ENCODE assay signal across 23 cellular contexts in genomic region chr20:24819331-24819965, GRCh38.
"Had no signal": no experiment of that assay in that cellular context is flagged by ENCODE, and none has a peak within 500 bp of the region (broad histone marks: within the 10 kb centered on the region; RNA-seq: fewer than 3 reads in every experiment).

No MANE protein-coding gene starts in this region.

- DNase-seq: IMR-90, Karpas-422, KG1, MV-4-11, NCI-H1048, NCI-H1105, NCI-H1417, NCI-H1436 treated with DMSO at 0.1 percent for 48 hours, NCI-H1694 treated with DMSO at 0.1 percent for 48 hours, NCI-H1930, NCI-H2081, NCI-H2107, NCI-H2227 treated with DMSO at 0.1 percent for 48 hours, NCI-H510A, NCI-H524 treated with DMSO at 0.1 percent for 48 hours, NCI-H69, NCI-H774, SHP77 treated with DMSO at 0.1 percent for 48 hours, SJCRH30 had no signal

- ATAC-seq: HepG2, Right ventricle myocardium inferior, SK-N-SH treated with all-trans-retinoic acid at 6 μM for 48 hours had no signal

- H3K36me3 ChIP-seq: SJCRH30 had no signal

- H3K4me3 ChIP-seq: SJCRH30 had no signal

- FAIRE-seq: HepG2, RCC 7860 had no signal

- H3K9me3 ChIP-seq: SJCRH30 had no signal

- H3K27ac ChIP-seq: SJCRH30 had no signal

- H3K4me1 ChIP-seq: SJCRH30 had no signal
